ENCODE assay signal across 8 cellular contexts in the genomic region with DNA sequence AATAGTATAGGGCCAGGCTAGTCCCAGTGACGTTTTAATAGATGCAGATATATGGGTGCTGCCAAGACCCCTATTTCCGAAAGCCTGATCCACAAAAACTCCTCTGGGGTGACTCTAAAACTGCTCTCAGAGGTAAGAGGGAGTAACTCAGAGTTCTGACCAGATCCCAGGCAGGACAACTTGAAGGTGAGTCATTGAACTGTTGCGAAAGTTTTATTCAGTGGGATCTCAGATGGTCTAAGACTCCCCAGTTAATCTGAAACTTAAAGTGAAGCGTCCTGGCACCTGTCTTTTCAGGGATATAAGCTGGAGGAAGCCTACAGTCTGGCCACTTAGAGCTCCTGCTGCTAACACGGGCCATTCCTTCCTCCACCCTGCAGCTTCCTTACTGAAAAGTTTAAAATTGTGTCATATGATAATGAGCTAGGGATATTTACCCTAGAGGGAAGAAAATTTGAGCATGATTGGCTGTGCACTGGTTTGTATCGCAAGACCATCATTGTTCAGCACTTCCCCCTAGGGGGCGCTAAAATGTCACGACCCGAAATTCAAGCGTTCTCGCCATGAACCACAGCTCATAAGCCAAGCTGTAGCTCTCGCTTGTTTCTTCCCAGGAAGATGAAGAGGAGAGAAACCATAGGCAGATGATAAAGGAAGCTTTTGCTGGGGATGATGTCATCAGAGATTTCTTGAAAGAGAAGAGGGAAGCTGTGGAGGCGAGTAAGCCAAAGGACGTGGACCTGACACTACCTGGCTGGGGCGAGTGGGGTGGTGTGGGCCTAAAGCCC. TPM values are rescaled to one million over a fixed set of nuclear protein-coding genes. Genes with fewer than 3 reads are reported as not detected.
A peak's percentile ranks its signal among the peaks of the same experiment; 100 is the strongest.
DNase-seq lines count a peak whose midpoint lies in the region; ATAC-seq and TF ChIP-seq lines count a peak whose summit lies in the region.

No MANE protein-coding gene starts in this region.

- no peak overlapping the region for H3K27ac Mint-ChIP-seq in GM23338

- DNase-seq in COR-L47 (lab: John Stamatoyannopoulos, UW) = peak; percentile 29
- DNase-seq in GM23338 (ENCODE audit: low spot score) = peak; percentile 75
- peak; percentile 43 for DNase-seq in NCI-H226
- peak; percentile 66 for DNase-seq in activated CD4-positive, alpha-beta T cell treated with anti-CD3 and anti-CD28 coated beads, Interleukin-2, amount 50 U/mL, for 1 hour
- peak; percentile 58 to 77 for DNase-seq in dermis microvascular lymphatic vessel endothelial cell (ENCODE audit: low read depth in 2 of 2)
- peak; percentile 79 for DNase-seq in medulla oblongata (ENCODE audit: extremely low spot score)
- DNase-seq in stimulated activated CD8-positive, alpha-beta memory T cell treated with anti-CD3 and anti-CD28 coated beads, Interleukin-15, amount 100 ng/mL, for 48 hours (ENCODE audit: low read depth in 2 of 2) = peak; percentile 33 to 39

- ATAC-seq in GM23338 (peak; percentile 78), GM18520 (IDR thresholded peaks at IDR 0.05; ENCODE audit: unreplicated experiment) (no peak)

- H3K4me3 ChIP-seq in GM23338 = no peak overlapping the region

- no peak overlapping the region for H3K4me3 Mint-ChIP-seq in GM23338

- no peaks in the 10 kb centered on the region for H3K9me2 ChIP-seq in GM23338 (ENCODE audit: insufficient read depth)

- TF ChIP-seq CTCF in GM23338 (conservative IDR thresholded peaks at IDR 0.05; ENCODE audit: low read depth in 2 of 2) = peak; percentile 73 to 74

- no peak overlapping the region for H3K4me2 ChIP-seq in GM23338

- H3K36me3 ChIP-seq in GM23338 (ENCODE audit: insufficient read depth) = 0 out of 2 replicates have a peak, but pooled peaks cover 5% of the 10 kb centered on the region

- no peak overlapping the region for H2AFZ ChIP-seq in GM23338

- no peaks in the 10 kb centered on the region for H3K27me3 Mint-ChIP-seq in GM23338 (ENCODE audit: insufficient read depth, low read depth, poor library complexity)

- no peaks in the 10 kb centered on the region for H3K9me3 Mint-ChIP-seq in GM23338

- no peaks in the 10 kb centered on the region for H4K20me1 ChIP-seq in GM23338 (replicated peaks; ENCODE audit: insufficient read depth)

- no peak overlapping the region for H3K27ac ChIP-seq in GM23338 (ENCODE audit: low read depth)

- H3K4me1 Mint-ChIP-seq in GM23338 = no peaks in the 10 kb centered on the region

- no peaks in the 10 kb centered on the region for H3K4me1 ChIP-seq in GM23338 (ENCODE audit: insufficient read depth)

- H3K36me3 Mint-ChIP-seq in GM23338 (ENCODE audit: low read depth) = peaks cover 67% of the 10 kb centered on the region

- H3K27me3 ChIP-seq in GM23338 (ENCODE audit: insufficient read depth) = no peaks in the 10 kb centered on the region

- H3F3A ChIP-seq in GM23338 (replicated peaks; ENCODE audit: low read depth) = no peaks in the 10 kb centered on the region

- no peaks in the 10 kb centered on the region for H3K79me2 ChIP-seq in GM23338 (replicated peaks; ENCODE audit: insufficient read depth)

TF ChIP-seq in GM23338, 12 proteins besides CTCF, POLR2A, EP300 and RAD21 (continues in another document):
- no peak for TF ChIP-seq CREB1 (CRISPR knock-in tag; IDR thresholded peaks at IDR 0.05; ENCODE audit: low read depth)
- TF ChIP-seq STAT1 (IDR thresholded peaks at IDR 0.05; ENCODE audit: unreplicated experiment) = no peak
- TF ChIP-seq JUNB (IDR thresholded peaks at IDR 0.05; ENCODE audit: unreplicated experiment) = no peak
- TF ChIP-seq, protein P1, sequence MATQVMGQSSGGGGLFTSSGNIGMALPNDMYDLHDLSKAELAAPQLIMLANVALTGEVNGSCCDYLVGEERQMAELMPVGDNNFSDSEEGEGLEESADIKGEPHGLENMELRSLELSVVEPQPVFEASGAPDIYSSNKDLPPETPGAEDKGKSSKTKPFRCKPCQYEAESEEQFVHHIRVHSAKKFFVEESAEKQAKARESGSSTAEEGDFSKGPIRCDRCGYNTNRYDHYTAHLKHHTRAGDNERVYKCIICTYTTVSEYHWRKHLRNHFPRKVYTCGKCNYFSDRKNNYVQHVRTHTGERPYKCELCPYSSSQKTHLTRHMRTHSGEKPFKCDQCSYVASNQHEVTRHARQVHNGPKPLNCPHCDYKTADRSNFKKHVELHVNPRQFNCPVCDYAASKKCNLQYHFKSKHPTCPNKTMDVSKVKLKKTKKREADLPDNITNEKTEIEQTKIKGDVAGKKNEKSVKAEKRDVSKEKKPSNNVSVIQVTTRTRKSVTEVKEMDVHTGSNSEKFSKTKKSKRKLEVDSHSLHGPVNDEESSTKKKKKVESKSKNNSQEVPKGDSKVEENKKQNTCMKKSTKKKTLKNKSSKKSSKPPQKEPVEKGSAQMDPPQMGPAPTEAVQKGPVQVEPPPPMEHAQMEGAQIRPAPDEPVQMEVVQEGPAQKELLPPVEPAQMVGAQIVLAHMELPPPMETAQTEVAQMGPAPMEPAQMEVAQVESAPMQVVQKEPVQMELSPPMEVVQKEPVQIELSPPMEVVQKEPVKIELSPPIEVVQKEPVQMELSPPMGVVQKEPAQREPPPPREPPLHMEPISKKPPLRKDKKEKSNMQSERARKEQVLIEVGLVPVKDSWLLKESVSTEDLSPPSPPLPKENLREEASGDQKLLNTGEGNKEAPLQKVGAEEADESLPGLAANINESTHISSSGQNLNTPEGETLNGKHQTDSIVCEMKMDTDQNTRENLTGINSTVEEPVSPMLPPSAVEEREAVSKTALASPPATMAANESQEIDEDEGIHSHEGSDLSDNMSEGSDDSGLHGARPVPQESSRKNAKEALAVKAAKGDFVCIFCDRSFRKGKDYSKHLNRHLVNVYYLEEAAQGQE (IDR thresholded peaks at IDR 0.05; ENCODE audit: unreplicated experiment) = no peak
- TF ChIP-seq ZNF114 (CRISPR knock-in tag; IDR thresholded peaks at IDR 0.05) = no peak
- no peak for TF ChIP-seq EZH2 (IDR thresholded peaks at IDR 0.05; ENCODE audit: low read depth, unreplicated experiment)
- no peak for TF ChIP-seq EZH2phosphoT487 (IDR thresholded peaks at IDR 0.05; ENCODE audit: unreplicated experiment)
- no peak for TF ChIP-seq ZNF462 (CRISPR knock-in tag; IDR thresholded peaks at IDR 0.05)

RNA-seq across cellular contexts. Expression of gene UTP14A, which starts 19.5 kb away (rescaled TPM):
- total RNA-seq in GM23338 (2014; rRNA removed; shearing (Covaris generic)) = 17.8 and 18.5 TPM in 2 replicates
- polyA plus RNA-seq in GM23338 (2016; fragmentation: Nextera tagmentation; extraction: Ambion mirVana) = 14.2 and 14.6 TPM in 2 replicates
- total RNA-seq in dermis microvascular lymphatic vessel endothelial cell = 12.4 and 13.5 TPM in 2 replicates

RNA-seq across cellular contexts. Expression of gene BCORL1, which starts 56.9 kb away (rescaled TPM):
- 2.2 and 2.6 TPM in 2 replicates for total RNA-seq in GM23338 (2014; rRNA removed; shearing (Covaris generic))
- polyA plus RNA-seq in GM23338 (2016; fragmentation: Nextera tagmentation; extraction: Ambion mirVana) = 2.3 and 2.7 TPM in 2 replicates
- total RNA-seq in dermis microvascular lymphatic vessel endothelial cell = 1.7 and 4.2 TPM in 2 replicates

Comparison
In these comparisons a context has a peak if more than half of its experiments do, and no peak if none do; other contexts are left out.
1. DNase-seq: peak in every context shown above with its lines; median percentile 79 in medulla oblongata; 75 in GM23338; 68 in dermis microvascular lymphatic vessel endothelial cell; 66 in activated CD4-positive, alpha-beta T cell treated with anti-CD3 and anti-CD28 coated beads, Interleukin-2, amount 50 U/mL, for 1 hour; 43 in NCI-H226; 36 in stimulated activated CD8-positive, alpha-beta memory T cell treated with anti-CD3 and anti-CD28 coated beads, Interleukin-15, amount 100 ng/mL, for 48 hours; 29 in COR-L47.